Comparison of ENCODE assay signal across 14 cellular contexts in genomic region chr20:49386848-49387605, GRCh38.
DNase-seq lines count a peak whose midpoint lies in the region; ATAC-seq, FAIRE-seq and TF ChIP-seq lines count a peak whose summit lies in the region.
"Had no signal": no experiment of that assay in that cellular context is flagged by ENCODE, and none has a peak within 500 bp of the region (broad histone marks: within the 10 kb centered on the region; RNA-seq: fewer than 3 reads in every experiment).

No MANE protein-coding gene starts in this region.

- H4K20me1 ChIP-seq in HepG2 (ENCODE audit: insufficient read depth, low read length): no peaks in the 10 kb centered on the region

- no peak for TF ChIP-seq CTCF in HepG2 (CRISPR knock-in tag; IDR thresholded peaks at IDR 0.05)

- H2AFZ ChIP-seq in HepG2 (ENCODE audit: low read length): no peak overlapping the region

- H3K9ac ChIP-seq in HepG2 (ENCODE audit: insufficient read depth, low read depth, low read length): no peak overlapping the region

- peak; percentile 20 for DNase-seq in COLO668 (lab: John Stamatoyannopoulos, UW; ENCODE audit: unreplicated experiment)
- peak; percentile 64 for DNase-seq in NCI-H1417 treated with DMSO at 0.1 percent for 48 hours (lab: John Stamatoyannopoulos, UW)
- peak; percentile 44 for DNase-seq in NCI-H748 treated with DMSO at 0.1 percent for 48 hours (lab: John Stamatoyannopoulos, UW)
- no peak for DNase-seq in HepG2 (ENCODE audit: low spot score)
- no peak for DNase-seq in GM12891 (ENCODE audit: insufficient read length, low spot score)
- DNase-seq in SW480 (ENCODE audit: low spot score): no peak
- DNase-seq: activated CD8-positive, alpha-beta memory T cell treated with anti-CD3 and anti-CD28 coated beads, Interleukin-2, amount 50 U/mL, for 48 hours; head of caudate nucleus; left cardiac atrium; stimulated activated CD4-positive, alpha-beta T cell treated with anti-CD3 and anti-CD28 coated beads, Interleukin-12 subunit alpha, Interleukin-12 subunit beta, amount 100 ng/mL, for 4 hours had no signal

- in situ Hi-C loops in HepG2 (cut with HindIII; ENCODE audit: extremely low pct_ligation_motif_present, low pct_unique_long_range_greater_than_20kb): loop anchor here (5.0 kb wide), 1 partner anchor 95 kb away; the partner anchor contains the start of gene KCNB1

- ATAC-seq in HepG2 (no peak), GM19397 (IDR thresholded peaks at IDR 0.05; ENCODE audit: unreplicated experiment) (no peak), GM18502 (IDR thresholded peaks at IDR 0.05; ENCODE audit: poor library complexity, unreplicated experiment) (no peak)
- ATAC-seq: activated naive CD4-positive, alpha-beta T cell treated with anti-CD3 and anti-CD28 coated beads, Interleukin-2, amount 50 U/mL, for 72 hours; left cardiac atrium had no signal

- no peak for TF ChIP-seq RAD21 in HepG2 (CRISPR knock-in tag; IDR thresholded peaks at IDR 0.05)

- H3K36me3 ChIP-seq in HepG2 (replicated peaks in 1 of 2; ENCODE audit: control insufficient read depth in 1 of 2, insufficient read depth in 2 of 2, low read length in 2 of 2): no peaks in the 10 kb centered on the region

- no peaks in the 10 kb centered on the region for H3K9me3 ChIP-seq in HepG2 (ENCODE audit: low read length)

- CTCF ChIA-PET in HepG2 (lab: Yijun Ruan, JAX; ENCODE audit: low intra/inter-chr PET ratio, low total read pairs): no interaction called here

- TF ChIP-seq POLR2A in HepG2 (IDR thresholded peaks at IDR 0.05; ENCODE audit: insufficient read depth in 1 of 2, low read depth in 2 of 2, low read length in 2 of 2) (no peak), GM12891 (IDR thresholded peaks at IDR 0.05; ENCODE audit: low read depth, low read length) (no peak)

- H3K4me2 ChIP-seq in HepG2 (ENCODE audit: low read depth, low read length): no peak overlapping the region

- intact Hi-C loops in HepG2 (cut with micrococcal nuclease; ENCODE audit: unreplicated experiment): no loop called here

- no peak overlapping the region for H3K27ac ChIP-seq in HepG2 (ENCODE audit: extremely low read length, insufficient read depth, low read length)

- FAIRE-seq in HepG2 (lab: Jason Lieb, UNC): no peak
- FAIRE-seq in GM12891 (lab: Jason Lieb, UNC): no peak
- FAIRE-seq: endometrium had no signal

- BruUV-seq in HepG2 (replicated peaks; lab: Mats Ljungman, UMichigan): no TSS peak

- H3K79me2 ChIP-seq in HepG2 (ENCODE audit: insufficient read depth, low read length): no peaks in the 10 kb centered on the region

- H3K27me3 ChIP-seq in HepG2 (ENCODE audit: control insufficient read depth in 1 of 2, insufficient read depth in 2 of 2, low read length in 2 of 2): peaks cover 4 to 18% of the 10 kb centered on the region in 2 experiments; a peak in 2 of 5 replicates

- no peak overlapping the region for H3K4me3 ChIP-seq in HepG2 (replicated peaks in 1 of 3; ENCODE audit: insufficient read depth in 1 of 3, low read depth in 2 of 3, low read length in 3 of 3)

- TF ChIP-seq EP300 in HepG2 (IDR thresholded peaks at IDR 0.05; ENCODE audit: low read depth in 2 of 2, low read length in 2 of 2): no peak
- TF ChIP-seq EP300 in HepG2 (CRISPR knock-in tag; IDR thresholded peaks at IDR 0.05; ENCODE audit: borderline replicate concordance): no peak

- no peaks in the 10 kb centered on the region for H3K4me1 ChIP-seq in HepG2 (ENCODE audit: insufficient read depth, low read length)

- 1% methylated on average over 6 of the region's 6 CpGs for WGBS in HepG2 (ENCODE audit: low lambda C conversion rate)

- POLR2A ChIA-PET in HepG2 (lab: Yijun Ruan, JAX): no interaction called here

TF ChIP-seq in HepG2, 621 proteins besides CTCF, POLR2A, EP300 and RAD21 (continues in another document):
- TF ChIP-seq RFX1 (IDR thresholded peaks at IDR 0.05) (no peak), AHDC1 (CRISPR knock-in tag; IDR thresholded peaks at IDR 0.05; ENCODE audit: borderline replicate concordance) (no peak), ZNF782 (CRISPR knock-in tag; IDR thresholded peaks at IDR 0.05; ENCODE audit: borderline replicate concordance) (no peak), SATB2 (CRISPR knock-in tag; IDR thresholded peaks at IDR 0.05) (no peak), JUND (CRISPR knock-in tag; IDR thresholded peaks at IDR 0.05) (0 out of 2 replicates have a peak, but pooled peaks have one; percentile 23), ATF7 (IDR thresholded peaks at IDR 0.05) (peak; percentile 49), ATF7 (CRISPR knock-in tag; IDR thresholded peaks at IDR 0.05) (no peak)

TF ChIP-seq in GM12891, 5 proteins besides CTCF, POLR2A, EP300 and RAD21:
- TF ChIP-seq SPI1 (IDR thresholded peaks at IDR 0.05; ENCODE audit: low read depth, low read length) (no peak), PAX5 (IDR thresholded peaks at IDR 0.05; ENCODE audit: insufficient read depth, low read length, severe bottlenecking) (no peak), TAF1 (IDR thresholded peaks at IDR 0.05; ENCODE audit: low read depth, low read length) (no peak), POLR2AphosphoS5 (IDR thresholded peaks at IDR 0.05; ENCODE audit: low read depth, low read length) (no peak), POU2F2 (IDR thresholded peaks at IDR 0.05; ENCODE audit: low read depth, low read length) (no peak)

Comparison
In these comparisons a context has a peak if more than half of its experiments do, and no peak if none do; other contexts are left out.
1. DNase-seq: peak in COLO668 (single experiment), NCI-H1417 treated with DMSO at 0.1 percent for 48 hours (single experiment) and NCI-H748 treated with DMSO at 0.1 percent for 48 hours (single experiment); none in HepG2 (single experiment), GM12891 (single experiment) and SW480 (single experiment).